9 cellular contexts compared by ENCODE assay signal in genomic region chr4:140721088-140721421, GRCh38. TPM values are rescaled to one million over a fixed set of nuclear protein-coding genes. Genes with fewer than 3 reads are reported as not detected.
DNase-seq lines count a peak whose midpoint lies in the region; ATAC-seq, FAIRE-seq and TF ChIP-seq lines count a peak whose summit lies in the region.
"Had no signal": no experiment of that assay in that cellular context is flagged by ENCODE, and none has a peak within 500 bp of the region (broad histone marks: within the 10 kb centered on the region; RNA-seq: fewer than 3 reads in every experiment).

No MANE protein-coding gene starts in this region.

- H3K9ac ChIP-seq in Loucy (ENCODE audit: low read depth, low read length, poor library complexity, severe bottlenecking) (peak overlapping the region; percentile 10), HepG2 (ENCODE audit: insufficient read depth, low read depth, low read length) (peak overlapping the region; percentile 58; the same call in 1 of the 2 replicates)

- H3K9me2 ChIP-seq in Loucy (replicated peaks; ENCODE audit: low read depth, low read length): no peaks in the 10 kb centered on the region

- ATAC-seq in GM21447 (IDR thresholded peaks at IDR 0.05; ENCODE audit: unreplicated experiment) (peak; percentile 44), HepG2 (no peak)

- TF ChIP-seq CTCF in GM12864 (IDR thresholded peaks at IDR 0.05; ENCODE audit: low read depth, low read length, missing control alignments) (no peak), Loucy (conservative IDR thresholded peaks at IDR 0.05; ENCODE audit: low read length) (no peak), HepG2 (CRISPR knock-in tag; IDR thresholded peaks at IDR 0.05) (no peak)

- no peak for FAIRE-seq in HepG2 (lab: Jason Lieb, UNC)

- in situ Hi-C loops in HepG2 (cut with HindIII; ENCODE audit: extremely low pct_ligation_motif_present, low pct_unique_long_range_greater_than_20kb): no loop called here

- no peak for TF ChIP-seq POLR2A in HepG2 (IDR thresholded peaks at IDR 0.05; ENCODE audit: insufficient read depth in 1 of 2, low read depth in 2 of 2, low read length in 2 of 2)

- TF ChIP-seq EP300 in HepG2 (IDR thresholded peaks at IDR 0.05; ENCODE audit: low read depth in 2 of 2, low read length in 2 of 2) (no peak), HepG2 (CRISPR knock-in tag; IDR thresholded peaks at IDR 0.05; ENCODE audit: borderline replicate concordance) (no peak)

- H3K9me3 ChIP-seq in Loucy (ENCODE audit: insufficient read depth, low read depth, low read length): no peaks in the 10 kb centered on the region
- no peaks in the 10 kb centered on the region for H3K9me3 ChIP-seq in HepG2 (ENCODE audit: low read length)

- POLR2A ChIA-PET in HepG2 (lab: Yijun Ruan, JAX): interaction anchor here (1.1 kb wide), 1 partner anchor 10 kb away, joined by 4 read pairs; no protein-coding TSS in a partner anchor

- H3K27me3 ChIP-seq in Loucy (ENCODE audit: insufficient read depth, low read length, poor library complexity, severe bottlenecking): no peaks in the 10 kb centered on the region
- no peaks in the 10 kb centered on the region for H3K27me3 ChIP-seq in HepG2 (ENCODE audit: control insufficient read depth in 1 of 2, insufficient read depth in 2 of 2, low read length in 2 of 2)

- H4K20me1 ChIP-seq in Loucy (ENCODE audit: insufficient read depth, low read length, poor library complexity, severe bottlenecking) (no peaks in the 10 kb centered on the region), HepG2 (ENCODE audit: insufficient read depth, low read length) (no peaks in the 10 kb centered on the region)

- no peaks in the 10 kb centered on the region for H3F3A ChIP-seq in Loucy (ENCODE audit: low read depth)

- H2AFZ ChIP-seq in Loucy (ENCODE audit: low read length) (no peak overlapping the region), HepG2 (ENCODE audit: low read length) (no peak overlapping the region)

- DNase-seq in GM12864 (ENCODE audit: low read depth) (no peak), HepG2 (ENCODE audit: low spot score) (no peak), hepatic stellate cell (ENCODE audit: low spot score) (no peak), NCI-H446 (lab: John Stamatoyannopoulos, UW) (no peak), occipital lobe (lab: John Stamatoyannopoulos, UW) (no peak), substantia nigra (lab: John Stamatoyannopoulos, UW) (no peak)
- DNase-seq: NCI-H446 treated with DMSO at 0.1 percent for 48 hours had no signal

- H3K27ac ChIP-seq in HepG2 (ENCODE audit: extremely low read length, insufficient read depth, low read length): peak overlapping the region; percentile 71
- no peak overlapping the region for H3K27ac ChIP-seq in substantia nigra (ENCODE audit: low read depth, low read length, poor library complexity, severe bottlenecking)

- H3K36me3 ChIP-seq in Loucy (ENCODE audit: insufficient read depth, low read length): no peaks in the 10 kb centered on the region
- H3K36me3 ChIP-seq in HepG2 (replicated peaks in 1 of 2; ENCODE audit: control insufficient read depth in 1 of 2, insufficient read depth in 2 of 2, low read length in 2 of 2): no peaks in the 10 kb centered on the region

- no peak for TF ChIP-seq RAD21 in HepG2 (CRISPR knock-in tag; IDR thresholded peaks at IDR 0.05)

- H3K4me3 ChIP-seq in GM12864 (ENCODE audit: low read depth, low read length) (peak overlapping the region; percentile 44), Loucy (ENCODE audit: low read length, poor library complexity, severe bottlenecking) (peak overlapping the region; percentile 33), HepG2 (replicated peaks in 1 of 3; ENCODE audit: insufficient read depth in 1 of 3, low read depth in 2 of 3, low read length in 3 of 3) (peak overlapping the region in 2 of 3 experiments; percentile 10 to 31; a peak in 2 of 6 replicates)

- no peaks in the 10 kb centered on the region for H3K79me2 ChIP-seq in Loucy (ENCODE audit: insufficient read depth, low read length)
- H3K79me2 ChIP-seq in HepG2 (ENCODE audit: insufficient read depth, low read length): peaks cover 55% of the 10 kb centered on the region

- peaks cover 36% of the 10 kb centered on the region for H3K4me1 ChIP-seq in Loucy (ENCODE audit: insufficient read depth, low read length, poor library complexity, severe bottlenecking)
- peaks cover 67% of the 10 kb centered on the region for H3K4me1 ChIP-seq in HepG2 (ENCODE audit: insufficient read depth, low read length)

- BruUV-seq in HepG2 (replicated peaks; lab: Mats Ljungman, UMichigan): no TSS peak

- H3K4me2 ChIP-seq in Loucy (ENCODE audit: low read depth, low read length, poor library complexity, severe bottlenecking): peak overlapping the region; percentile 48
- peak overlapping the region; percentile 63 for H3K4me2 ChIP-seq in HepG2 (ENCODE audit: low read depth, low read length)

- 82% methylated on average over 3 of the region's 3 CpGs for WGBS in HepG2 (ENCODE audit: low lambda C conversion rate)

- intact Hi-C loops in HepG2 (cut with micrococcal nuclease; ENCODE audit: unreplicated experiment): no loop called here

- CTCF ChIA-PET in HepG2 (lab: Yijun Ruan, JAX; ENCODE audit: low intra/inter-chr PET ratio, low total read pairs): no interaction called here

TF ChIP-seq in HepG2, 621 proteins besides CTCF, POLR2A, EP300 and RAD21:
- TF ChIP-seq BORCS8-MEF2B (CRISPR knock-in tag; IDR thresholded peaks at IDR 0.05) (no peak), ZNF652 (CRISPR knock-in tag; IDR thresholded peaks at IDR 0.05; ENCODE audit: borderline replicate concordance, low read depth) (0 out of 2 replicates have a peak, but pooled peaks have one; percentile 44), ZNF703 (CRISPR knock-in tag; IDR thresholded peaks at IDR 0.05; ENCODE audit: borderline replicate concordance) (no peak), NFE2 (CRISPR knock-in tag; IDR thresholded peaks at IDR 0.05) (no peak), ZNF317 (CRISPR knock-in tag; IDR thresholded peaks at IDR 0.05) (0 out of 2 replicates have a peak, but pooled peaks have one; percentile 12), NRL (CRISPR knock-in tag; IDR thresholded peaks at IDR 0.05; ENCODE audit: borderline replicate concordance) (no peak), EZH2 (conservative IDR thresholded peaks at IDR 0.05; ENCODE audit: low read depth, low read length) (no peak), PRMT3 (CRISPR knock-in tag; IDR thresholded peaks at IDR 0.05; ENCODE audit: borderline replicate concordance, low read depth) (no peak), REL (CRISPR knock-in tag; conservative IDR thresholded peaks at IDR 0.05) (no peak), RFX3 (CRISPR knock-in tag; IDR thresholded peaks at IDR 0.05) (no peak)
- TF ChIP-seq, protein P1, sequence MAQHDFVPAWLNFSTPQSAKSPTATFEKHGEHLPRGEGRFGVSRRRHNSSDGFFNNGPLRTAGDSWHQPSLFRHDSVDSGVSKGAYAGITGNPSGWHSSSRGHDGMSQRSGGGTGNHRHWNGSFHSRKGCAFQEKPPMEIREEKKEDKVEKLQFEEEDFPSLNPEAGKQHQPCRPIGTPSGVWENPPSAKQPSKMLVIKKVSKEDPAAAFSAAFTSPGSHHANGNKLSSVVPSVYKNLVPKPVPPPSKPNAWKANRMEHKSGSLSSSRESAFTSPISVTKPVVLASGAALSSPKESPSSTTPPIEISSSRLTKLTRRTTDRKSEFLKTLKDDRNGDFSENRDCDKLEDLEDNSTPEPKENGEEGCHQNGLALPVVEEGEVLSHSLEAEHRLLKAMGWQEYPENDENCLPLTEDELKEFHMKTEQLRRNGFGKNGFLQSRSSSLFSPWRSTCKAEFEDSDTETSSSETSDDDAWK (CRISPR knock-in tag; IDR thresholded peaks at IDR 0.05): no peak

RNA-seq across cellular contexts. Expression of gene TBC1D9, which starts 35.1 kb away (rescaled TPM):
- 12.2 TPM in 2 replicates for total RNA-seq in HepG2 (2016; rRNA removed; fragmentation: Illumina TruSeq; extraction: Trizol)
- 1.5 and 2.6 TPM in 2 replicates for total RNA-seq in HepG2 (2016; cell fraction: cytosol; rRNA removed; fragmentation: Illumina TruSeq; extraction: Trizol; ENCODE audit: low read depth)
- 10.4 and 11.6 TPM in 2 replicates for total RNA-seq in HepG2 (2016; cell fraction: insoluble cytoplasmic fraction; rRNA removed; fragmentation: Illumina TruSeq; extraction: Trizol)
- total RNA-seq in HepG2 (2016; cell fraction: membrane; rRNA removed; fragmentation: Illumina TruSeq; extraction: Trizol): 4.6 and 4.8 TPM in 2 replicates
- total RNA-seq in HepG2 (2016; cell fraction: nucleus; rRNA removed; fragmentation: Illumina TruSeq; extraction: Trizol): 17.1 and 20.0 TPM in 2 replicates
- 9.6 and 11.9 TPM in 2 replicates for polyA plus RNA-seq in HepG2 (2011; rRNA removed)
- 7.0 and 8.0 TPM in 2 replicates for polyA plus RNA-seq in HepG2 (2011; cell fraction: cytosol; rRNA removed)
- polyA plus RNA-seq in HepG2 (2011; cell fraction: nucleus; rRNA removed): 11.8 and 12.8 TPM in 2 replicates
- polyA plus RNA-seq in HepG2 (2012): 7.3 and 8.1 TPM in 2 replicates
- polyA plus RNA-seq in HepG2 (2016; cell fraction: cytosol; fragmentation: Illumina TruSeq; extraction: Trizol; ENCODE audit: low read depth): 0.26 and 0.42 TPM in 2 replicates
- 7.8 and 8.5 TPM in 2 replicates for polyA plus RNA-seq in HepG2 (2016; cell fraction: insoluble cytoplasmic fraction; fragmentation: Illumina TruSeq; extraction: Trizol; ENCODE audit: low read depth)
- 1.4 and 1.7 TPM in 2 replicates for polyA plus RNA-seq in HepG2 (2016; cell fraction: membrane; fragmentation: Illumina TruSeq; extraction: Trizol; ENCODE audit: low read depth)
- 11.3 and 12.2 TPM in 2 replicates for polyA plus RNA-seq in HepG2 (2016; cell fraction: nucleus; fragmentation: Illumina TruSeq; extraction: Trizol; ENCODE audit: insufficient read depth, low read depth)
- polyA minus RNA-seq in HepG2 (2011; rRNA and poly(A)+ RNA removed; ENCODE audit: low replicate concordance): 11.6 and 31.0 TPM in 2 replicates
- 13.0 and 13.1 TPM in 2 replicates for polyA minus RNA-seq in HepG2 (2011; cell fraction: cytosol; rRNA and poly(A)+ RNA removed)
- 57.6 and 63.4 TPM in 2 replicates for polyA minus RNA-seq in HepG2 (2011; cell fraction: nucleus; rRNA and poly(A)+ RNA removed)
- total RNA-seq in occipital lobe: 54.0 TPM
